In the genomic region with DNA sequence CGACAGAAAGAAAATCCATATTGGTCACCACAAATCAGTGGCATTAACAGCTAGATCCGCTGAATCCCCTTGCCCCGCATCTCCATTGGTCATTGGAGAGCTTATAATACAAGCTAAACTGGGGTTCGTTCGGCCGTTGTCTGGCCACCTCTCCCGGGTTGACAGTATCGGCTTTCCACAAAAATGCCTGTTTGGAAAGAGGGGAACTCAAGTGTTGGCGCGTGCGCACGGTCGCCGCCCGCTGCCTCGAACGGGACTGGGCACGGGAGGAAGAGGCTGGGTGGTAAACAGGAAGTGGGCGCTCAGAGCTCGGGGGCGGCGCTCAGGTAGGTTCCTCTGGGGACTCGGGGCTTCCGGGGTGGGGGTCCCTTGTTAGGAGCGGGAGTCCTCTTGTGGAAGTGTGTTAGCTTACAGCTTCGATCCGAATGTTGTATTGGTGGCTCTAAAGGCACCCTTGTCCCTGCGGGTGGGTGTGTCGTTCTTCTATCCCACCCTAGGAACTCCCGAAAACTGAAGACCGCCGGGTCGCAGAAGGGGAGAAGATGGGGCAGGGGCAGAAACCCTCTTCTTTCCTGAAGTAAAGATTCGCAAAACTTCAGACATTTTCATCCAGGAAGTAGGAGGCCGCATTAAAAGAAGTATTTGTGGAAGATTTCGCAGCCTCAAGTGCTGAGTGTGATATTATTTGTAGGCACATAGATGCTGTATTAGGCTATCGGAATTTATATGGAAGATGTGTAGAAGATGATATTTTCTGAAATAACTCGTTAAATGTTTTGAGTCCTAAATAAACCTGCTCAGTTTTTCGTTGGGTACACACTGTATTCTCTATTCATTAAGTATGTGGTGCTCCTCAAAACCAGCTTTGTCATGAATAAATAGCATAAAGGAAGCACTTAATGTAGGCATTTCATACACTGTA, we compare ENCODE assay signal across 1 cellular context.
TF ChIP-seq lines count a peak whose summit lies in the region.

No MANE protein-coding gene starts in this region.

TF ChIP-seq in IMR-90, 13 proteins besides CTCF, POLR2A, EP300 and RAD21:
- TF ChIP-seq USF2 (IDR thresholded peaks at IDR 0.05; ENCODE audit: low read depth, low read length) (peak; percentile 14; the same call in 1 of the 2 replicates), CHD1 (IDR thresholded peaks at IDR 0.05; ENCODE audit: low read depth, low read length) (no peak), RFX5 (IDR thresholded peaks at IDR 0.05; ENCODE audit: low read depth, low read length) (no peak), MAZ (IDR thresholded peaks at IDR 0.05; ENCODE audit: borderline replicate concordance, low read depth, low read length) (peak; percentile 71; the same call in 1 of the 2 replicates), BHLHE40 (IDR thresholded peaks at IDR 0.05; ENCODE audit: low read depth, low read length) (peak; percentile 98)
